6 cellular contexts compared by ENCODE assay signal in the genomic region with DNA sequence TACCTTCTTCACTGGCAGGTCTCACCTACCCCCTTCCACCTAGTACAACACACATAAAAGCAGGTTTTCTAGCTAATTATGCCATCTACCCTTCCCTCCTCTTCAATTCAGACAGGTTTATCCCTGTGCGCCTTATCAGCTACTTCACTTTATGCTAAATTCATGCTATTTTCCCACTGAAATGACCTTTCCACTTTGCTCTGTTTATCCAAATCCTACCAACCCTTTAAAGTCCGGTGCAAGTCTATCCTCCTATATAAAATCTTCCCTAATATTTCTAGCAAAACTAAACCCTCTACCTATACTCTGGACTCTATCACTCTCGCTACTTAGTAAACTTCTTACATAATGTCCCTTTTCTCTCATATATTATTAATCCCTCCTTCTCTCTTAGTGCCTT.
"Had no signal": no experiment of that assay in that cellular context is flagged by ENCODE, and none has a peak within 500 bp of the region (broad histone marks: within the 10 kb centered on the region; RNA-seq: fewer than 3 reads in every experiment).

No MANE protein-coding gene starts in this region.

- H3K4me3 ChIP-seq: K562 had no signal

- H3K27ac ChIP-seq: HL-60 had no signal

- FAIRE-seq: HTR-8/SVneo, K562 had no signal

- DNase-seq: IMR-90, KBM-7, KG1 had no signal

- ATAC-seq: K562 had no signal
